8 cellular contexts compared by ENCODE assay signal in the genomic region with DNA sequence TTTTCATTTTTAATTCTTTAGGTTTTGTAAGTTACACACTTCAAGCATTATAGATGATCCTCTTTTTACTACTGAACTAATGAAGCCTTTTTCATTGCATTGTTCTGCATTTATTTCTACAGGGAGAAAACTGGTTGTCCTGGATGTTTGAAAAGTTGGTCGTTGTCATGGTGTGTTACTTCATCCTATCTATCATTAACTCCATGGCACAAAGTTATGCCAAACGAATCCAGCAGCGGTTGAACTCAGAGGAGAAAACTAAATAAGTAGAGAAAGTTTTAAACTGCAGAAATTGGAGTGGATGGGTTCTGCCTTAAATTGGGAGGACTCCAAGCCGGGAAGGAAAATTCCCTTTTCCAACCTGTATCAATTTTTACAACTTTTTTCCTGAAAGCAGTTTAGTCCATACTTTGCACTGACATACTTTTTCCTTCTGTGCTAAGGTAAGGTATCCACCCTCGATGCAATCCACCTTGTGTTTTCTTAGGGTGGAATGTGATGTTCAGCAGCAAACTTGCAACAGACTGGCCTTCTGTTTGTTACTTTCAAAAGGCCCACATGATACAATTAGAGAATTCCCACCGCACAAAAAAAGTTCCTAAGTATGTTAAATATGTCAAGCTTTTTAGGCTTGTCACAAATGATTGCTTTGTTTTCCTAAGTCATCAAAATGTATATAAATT. TPM values are rescaled to one million over a fixed set of nuclear protein-coding genes. Genes with fewer than 3 reads are reported as not detected.
A peak's percentile ranks its signal among the peaks of the same experiment; 100 is the strongest.
DNase-seq lines count a peak whose midpoint lies in the region; ATAC-seq, FAIRE-seq and TF ChIP-seq lines count a peak whose summit lies in the region.

No MANE protein-coding gene starts in this region.

- BruUV-seq in K562 (replicated peaks; lab: Mats Ljungman, UMichigan), result no TSS peak

- in situ Hi-C loops in K562 (cut with MboI), result loop anchor here (5.0 kb wide), 1 partner anchor 52 kb away; no protein-coding TSS in a partner anchor

- CTCF ChIA-PET in AG04449 (lab: Yijun Ruan, JAX), result interaction anchor here (1.2 to 2.2 kb wide), 3 partner anchors 55 to 82 kb away, joined by 3 to 8 read pairs (median 4); no protein-coding TSS in a partner anchor
- CTCF ChIA-PET in K562 (lab: Yijun Ruan, JAX; ENCODE audit: low intra/inter-chr PET ratio), result interaction anchor here (2.0 kb wide), 1 partner anchor 86 kb away, joined by 18 read pairs; no protein-coding TSS in a partner anchor

- no peak for TF ChIP-seq RAD21 in K562 (CRISPR knock-in tag; conservative IDR thresholded peaks at IDR 0.05 in 1 of 2, IDR thresholded peaks at IDR 0.05 in 1 of 2)

- peak overlapping the region; percentile 76 to 98 for H3K9ac ChIP-seq in K562 (ENCODE audit: insufficient read depth in 1 of 2, low read depth in 2 of 2, low read length in 2 of 2)

- peaks cover 10% of the 10 kb centered on the region; the same call in 1 of the 2 replicates for H4K20me1 ChIP-seq in K562 (replicated peaks; ENCODE audit: control insufficient read depth, insufficient read depth, low read length)

- intact Hi-C loops in K562 (cut with micrococcal nuclease), result loop anchor here (2.0 to 5.0 kb wide), 2 partner anchors 35 to 132 kb away; partner anchors contain the start of genes PTRH2 and VMP1

- H3K79me2 ChIP-seq in K562 (ENCODE audit: control insufficient read depth, insufficient read depth, low read length), result peaks cover 55% of the 10 kb centered on the region

- H3K4me1 ChIP-seq in K562 (replicated peaks in 1 of 2; ENCODE audit: control insufficient read depth in 2 of 2, insufficient read depth in 2 of 2, low read length in 2 of 2) (peaks cover 9 to 35% of the 10 kb centered on the region in 2 experiments; a peak in 4 of 5 replicates), lung (ENCODE audit: control insufficient read depth in 2 of 2, insufficient read depth in 2 of 2, low read length in 2 of 2) (peaks cover 0 to 1% of the 10 kb centered on the region in 2 donors)

- H3K9me3 ChIP-seq in K562 (replicated peaks; ENCODE audit: control insufficient read depth, insufficient read depth, low read depth, low read length) (no peaks in the 10 kb centered on the region), lung (ENCODE audit: control insufficient read depth in 2 of 2, insufficient read depth in 1 of 2, low read length in 1 of 2) (no peaks in the 10 kb centered on the region)

- no peak overlapping the region for H2AFZ ChIP-seq in K562 (ENCODE audit: low read depth, low read length)

- H3K9me1 ChIP-seq in K562 (ENCODE audit: control insufficient read depth, insufficient read depth, low read length), result no peaks in the 10 kb centered on the region

- no peak for TF ChIP-seq EP300 in K562 (IDR thresholded peaks at IDR 0.05; ENCODE audit: low read length)

- H3K36me3 ChIP-seq in K562 (ENCODE audit: control insufficient read depth, insufficient read depth, low read length), result peaks cover 41% of the 10 kb centered on the region
- H3K36me3 ChIP-seq in lung (ENCODE audit: control insufficient read depth in 2 of 2, insufficient read depth in 2 of 2, low read length in 2 of 2), result peaks cover 2 to 3% of the 10 kb centered on the region in 2 donors

- no peak for FAIRE-seq in K562 (lab: Jason Lieb, UNC)

- H3K27me3 ChIP-seq in K562 (ENCODE audit: control insufficient read depth in 2 of 2, insufficient read depth in 2 of 2, low read length in 2 of 2), result no peaks in the 10 kb centered on the region
- H3K27me3 ChIP-seq in lung (ENCODE audit: control insufficient read depth, insufficient read depth), result no peaks in the 10 kb centered on the region

- no peak for TF ChIP-seq CTCF in AG04449 (IDR thresholded peaks at IDR 0.05; ENCODE audit: insufficient read depth, low read length, missing control alignments)
- TF ChIP-seq CTCF in K562 (IDR thresholded peaks at IDR 0.05 in 2 of 3, conservative IDR thresholded peaks at IDR 0.05 in 1 of 3; ENCODE audit: insufficient read depth in 2 of 3, low read depth in 1 of 3, low read length in 3 of 3), result no peak
- no peak for TF ChIP-seq CTCF in lung (IDR thresholded peaks at IDR 0.05; ENCODE audit: control extremely low read depth, extremely low read depth)

- ATAC-seq in K562 (no peak), lung (ENCODE audit: insufficient read depth, low FRiP score) (no peak), GM19023 (IDR thresholded peaks at IDR 0.05; ENCODE audit: unreplicated experiment) (no peak), GM21825 (IDR thresholded peaks at IDR 0.05; ENCODE audit: unreplicated experiment) (no peak)

- H3K27ac ChIP-seq in K562 (ENCODE audit: extremely low read depth, low read depth, low read length) (peak overlapping the region; percentile 99), lung (ENCODE audit: low read depth in 1 of 2, low read length in 1 of 2) (peak overlapping the region; percentile 86 to 91)

- WGBS in K562 (ENCODE audit: insufficient coverage, low coverage, missing lambda C conversion rate), result under 1% methylated on average over 6 of the region's 6 CpGs
- WGBS in lung, 2 donors, result 32 to 65% methylated on average over 6 of the region's 6 CpGs

- no peak for DNase-seq in AG04449 (ENCODE audit: low read depth, low spot score)
- DNase-seq in HK-2 (ENCODE audit: unreplicated experiment), result peak; percentile 21
- peak in 1 of 4 experiments; percentile 38 for DNase-seq in K562 (ENCODE audit: extremely low read depth in 1 of 4, low spot score in 3 of 4)
- no peak for DNase-seq in lung (ENCODE audit: low spot score)
- DNase-seq in NCI-H2029 treated with DMSO at 0.1 percent for 48 hours (lab: John Stamatoyannopoulos, UW), result no peak
- no peak for DNase-seq in NCI-H446 (lab: John Stamatoyannopoulos, UW)

- H3K4me3 ChIP-seq in AG04449 (ENCODE audit: low read depth, low read length) (peak overlapping the region; percentile 78), K562 (peak overlapping the region; percentile 96), lung (peak overlapping the region; percentile 65)

- POLR2A ChIA-PET in AG04449 (lab: Yijun Ruan, JAX) (interaction anchor here (0.7 to 13.4 kb wide), 9 partner anchors 10 to 86 kb away, joined by 3 to 449 read pairs (median 39); no protein-coding TSS in a partner anchor), K562 (lab: Yijun Ruan, JAX) (interaction anchor here (0.6 to 8.2 kb wide), 15 partner anchors 9 to 137 kb away, joined by 3 to 87 read pairs (median 5); no protein-coding TSS in a partner anchor)

- TF ChIP-seq POLR2A in K562 (conservative IDR thresholded peaks at IDR 0.05), result no peak; the same call in none of the 2 replicates

- H3K4me2 ChIP-seq in K562 (ENCODE audit: insufficient read depth, low read length), result peak overlapping the region; percentile 97

TF ChIP-seq in K562, 482 proteins besides CTCF, POLR2A, EP300 and RAD21 (continues in another document):
- TF ChIP-seq ZNF316 (IDR thresholded peaks at IDR 0.05) (peak; percentile 58), BACH1 (tag; IDR thresholded peaks at IDR 0.05) (peak; percentile 26; the same call in 1 of the 2 replicates), ZNF589 (CRISPR knock-in tag; IDR thresholded peaks at IDR 0.05; ENCODE audit: low read depth) (no peak)

RNA-seq across cellular contexts. Expression of gene TUBD1, which starts 53.0 kb away (rescaled TPM):
- 62.4 and 83.7 TPM in 2 replicates for total RNA-seq in K562 (2011; cell fraction: chromatin; rRNA removed; ENCODE audit: low replicate concordance)
- total RNA-seq in K562 (2011; cell fraction: nucleolus; rRNA removed), result 24.5 and 26.2 TPM in 2 replicates
- total RNA-seq in K562 (2011; cell fraction: nucleoplasm; rRNA removed), result 38.4 and 38.8 TPM in 2 replicates
- total RNA-seq in K562 (2014; rRNA removed), result 11.3 and 13.4 TPM in 2 replicates
- total RNA-seq in K562 (2014; rRNA removed; fragmentation: Illumina TruSeq; extraction: Trizol), result 18.0 and 23.0 TPM in 2 replicates
- total RNA-seq in K562 (2015; rRNA removed; fragmentation: Illumina TruSeq; extraction: Trizol), result 16.6 and 17.9 TPM in 2 replicates
- 13.8 TPM in 2 replicates for total RNA-seq in K562 (2021)
- polyA plus RNA-seq in K562 (2011; rRNA removed), result 26.7 and 35.3 TPM in 2 replicates
- 10.1 and 19.4 TPM in 2 replicates for polyA plus RNA-seq in K562 (2011; cell fraction: cytosol; rRNA removed)
- polyA plus RNA-seq in K562 (2011; cell fraction: nucleus; rRNA removed), result 6.5 and 7.7 TPM in 2 replicates
- polyA plus RNA-seq in K562 (2012), result 11.2 and 18.4 TPM in 2 replicates
- polyA plus RNA-seq in K562 (2014; fragmentation: Illumina TruSeq; extraction: Trizol), result 18.7 and 20.7 TPM in 2 replicates
- 10 to 100 TPM; 10.8 to 15.7 TPM for polyA plus RNA-seq in K562 (2014; fragmentation: Nextera tagmentation; extraction: Ambion mirVana)
- polyA plus RNA-seq in K562 (2014; rRNA removed), result 19.5 and 19.6 TPM in 2 replicates
- 50.5 and 53.5 TPM in 2 replicates for polyA minus RNA-seq in K562 (2011; rRNA and poly(A)+ RNA removed)
- polyA minus RNA-seq in K562 (2011; cell fraction: cytosol; rRNA and poly(A)+ RNA removed), result 10.6 and 18.5 TPM in 2 replicates
- 8.2 and 19.2 TPM in 2 replicates for polyA minus RNA-seq in K562 (2011; cell fraction: nucleus; rRNA and poly(A)+ RNA removed)
- 10 to 100 TPM in 1 of 2 donors, 1 to 10 TPM in 1; 5.7 to 15.3 TPM for total RNA-seq in lung
- polyA plus RNA-seq in lung, result 1 to 10 TPM; 4.8 to 5.1 TPM

RNA-seq across cellular contexts. Expression of gene RPS6KB1, which starts 53.1 kb away (rescaled TPM):
- total RNA-seq in K562 (2011; cell fraction: chromatin; rRNA removed; ENCODE audit: low replicate concordance), result 72.9 and 169 TPM in 2 replicates
- 37.4 and 47.0 TPM in 2 replicates for total RNA-seq in K562 (2011; cell fraction: nucleolus; rRNA removed)
- total RNA-seq in K562 (2011; cell fraction: nucleoplasm; rRNA removed), result 91.2 and 172 TPM in 2 replicates
- total RNA-seq in K562 (2014; rRNA removed) (36.3 and 60.7 TPM in 2 replicates), K562 (2014; rRNA removed; fragmentation: Illumina TruSeq; extraction: Trizol) (38.5 and 43.6 TPM in 2 replicates), K562 (2015; rRNA removed; fragmentation: Illumina TruSeq; extraction: Trizol) (32.7 and 33.2 TPM in 2 replicates), K562 (2021) (35.9 and 37.9 TPM in 2 replicates), lung (10 to 100 TPM; 25.1 to 59.2 TPM)
- polyA plus RNA-seq in K562 (2011; rRNA removed) (28.2 and 35.1 TPM in 2 replicates), K562 (2014; fragmentation: Illumina TruSeq; extraction: Trizol) (29.6 and 35.4 TPM in 2 replicates), K562 (2014; fragmentation: Nextera tagmentation; extraction: Ambion mirVana) (1 to 10 TPM; 8.8 to 9.2 TPM), K562 (2014; rRNA removed) (29.2 and 45.8 TPM in 2 replicates), lung (10 to 100 TPM in 1 of 2 donors, 1 to 10 TPM in 1; 8.7 to 10.0 TPM)
- 7.6 and 8.9 TPM in 2 replicates for polyA plus RNA-seq in K562 (2011; cell fraction: cytosol; rRNA removed)
- polyA plus RNA-seq in K562 (2011; cell fraction: nucleus; rRNA removed), result 26.5 and 40.9 TPM in 2 replicates
- 16.6 and 20.3 TPM in 2 replicates for polyA plus RNA-seq in K562 (2012)
- 40.3 and 48.2 TPM in 2 replicates for polyA minus RNA-seq in K562 (2011; rRNA and poly(A)+ RNA removed)
- polyA minus RNA-seq in K562 (2011; cell fraction: cytosol; rRNA and poly(A)+ RNA removed), result 14.9 and 22.2 TPM in 2 replicates
- polyA minus RNA-seq in K562 (2011; cell fraction: nucleus; rRNA and poly(A)+ RNA removed), result 27.1 and 40.0 TPM in 2 replicates
